1 cellular context compared by ENCODE assay signal in genomic region chr1:27607239-27607804, GRCh38.
TF ChIP-seq lines count a peak whose summit lies in the region.

No MANE protein-coding gene starts in this region.

TF ChIP-seq in IMR-90, 13 proteins besides CTCF, POLR2A, EP300 and RAD21:
- TF ChIP-seq BHLHE40 (IDR thresholded peaks at IDR 0.05; ENCODE audit: low read depth, low read length) (no peak), RFX5 (IDR thresholded peaks at IDR 0.05; ENCODE audit: low read depth, low read length) (no peak), CHD1 (IDR thresholded peaks at IDR 0.05; ENCODE audit: low read depth, low read length) (no peak), MXI1 (IDR thresholded peaks at IDR 0.05; ENCODE audit: borderline replicate concordance, low read depth, low read length) (no peak), RCOR1 (IDR thresholded peaks at IDR 0.05; ENCODE audit: insufficient replicate concordance, low read length) (no peak), FOS (IDR thresholded peaks at IDR 0.05; ENCODE audit: low read depth, low read length) (no peak), USF2 (IDR thresholded peaks at IDR 0.05; ENCODE audit: low read depth, low read length) (no peak), CEBPB (IDR thresholded peaks at IDR 0.05; ENCODE audit: low read depth, low read length) (no peak), SMC3 (IDR thresholded peaks at IDR 0.05; ENCODE audit: low read depth, low read length) (no peak)
